In the genomic region with DNA sequence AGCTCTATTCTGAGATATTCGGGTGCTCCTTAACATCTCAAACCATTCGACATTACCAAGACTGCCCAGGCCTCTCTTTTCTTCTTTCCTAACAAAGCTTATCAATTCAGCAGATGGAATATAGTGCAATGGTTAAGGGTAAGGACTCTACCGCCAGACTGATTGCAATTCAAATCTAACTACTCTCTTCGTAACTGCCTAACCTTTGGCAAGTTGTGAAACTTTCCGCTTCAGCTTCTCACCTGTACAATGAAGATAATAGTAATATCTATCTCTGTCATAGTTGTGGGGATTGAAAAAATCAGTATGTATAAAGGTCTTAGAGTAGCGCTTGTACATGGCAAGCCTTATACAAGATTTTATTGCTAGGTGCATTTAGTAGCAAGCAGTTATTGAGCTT, we compare ENCODE assay signal across 8 cellular contexts. TPM values are rescaled to one million over a fixed set of nuclear protein-coding genes. Genes with fewer than 3 reads are reported as not detected.
DNase-seq lines count a peak whose midpoint lies in the region; ATAC-seq, FAIRE-seq and TF ChIP-seq lines count a peak whose summit lies in the region.

No MANE protein-coding gene starts in this region.

- H3K9me3 ChIP-seq in OCI-LY7 (ENCODE audit: low read length) (no peaks in the 10 kb centered on the region), esophagus squamous epithelium (no peaks in the 10 kb centered on the region)

- peak overlapping the region; percentile 91 for H3K4me2 ChIP-seq in OCI-LY7 (ENCODE audit: low read length)

- H3K36me3 ChIP-seq in OCI-LY7 (ENCODE audit: insufficient read depth, low read length) (peaks cover 17% of the 10 kb centered on the region; the same call in 1 of the 2 replicates), esophagus squamous epithelium (no peaks in the 10 kb centered on the region)

- no TSS peak for BruUV-seq in OCI-LY7 (replicated peaks; lab: Mats Ljungman, UMichigan)

- peaks cover 24% of the 10 kb centered on the region for H3K4me1 ChIP-seq in OCI-LY7 (ENCODE audit: insufficient read depth, low read length, poor library complexity, severe bottlenecking)
- H3K4me1 ChIP-seq in esophagus squamous epithelium: peaks cover 0 to 51% (median 20%) of the 10 kb centered on the region in 3 donors

- peak overlapping the region; percentile 56 for H3K27ac ChIP-seq in OCI-LY7 (ENCODE audit: low read depth, low read length, poor library complexity, severe bottlenecking)
- peak overlapping the region in 3 of 4 donors; percentile 91 to 97 (median 95) for H3K27ac ChIP-seq in esophagus squamous epithelium
- no peak overlapping the region for H3K27ac ChIP-seq in RWPE1

- DNase-seq in GM12892 (ENCODE audit: insufficient read length) (no peak), OCI-LY7 (ENCODE audit: low spot score) (peak; percentile 9), esophagus squamous epithelium (lab: John Stamatoyannopoulos, UW) (no peak), retina (peak; percentile 3), hypothalamus (lab: John Stamatoyannopoulos, UW) (no peak), RWPE1 (ENCODE audit: low spot score) (no peak)

- CTCF ChIA-PET in OCI-LY7 (lab: Charles Lee; ENCODE audit: unreplicated experiment) (interaction anchor here (1.3 kb wide), 1 partner anchor 125 kb away, joined by 4 read pairs; no protein-coding TSS in a partner anchor), RWPE1 (lab: Yijun Ruan, JAX) (no interaction called here)

- H3K9me2 ChIP-seq in OCI-LY7 (ENCODE audit: insufficient read depth, low read length): no peaks in the 10 kb centered on the region

- peak overlapping the region; percentile 94 for H2AFZ ChIP-seq in OCI-LY7 (ENCODE audit: low read length)

- TF ChIP-seq CTCF in OCI-LY7 (conservative IDR thresholded peaks at IDR 0.05; ENCODE audit: low read length) (no peak), esophagus squamous epithelium (IDR thresholded peaks at IDR 0.05) (no peak), RWPE1 (conservative IDR thresholded peaks at IDR 0.05; ENCODE audit: low read depth) (no peak)

- peaks cover 19% of the 10 kb centered on the region; the same call in 1 of the 2 replicates for H4K20me1 ChIP-seq in OCI-LY7 (ENCODE audit: insufficient read depth, low read length)

- TF ChIP-seq POLR2A in GM12892 (IDR thresholded peaks at IDR 0.05; ENCODE audit: low read depth, low read length) (no peak), esophagus squamous epithelium (IDR thresholded peaks at IDR 0.05) (no peak)

- peak overlapping the region; percentile 78 for H3K4me3 ChIP-seq in OCI-LY7 (ENCODE audit: low read depth, low read length, poor library complexity, severe bottlenecking)
- peak overlapping the region; percentile 71 to 92 (median 84) for H3K4me3 ChIP-seq in esophagus squamous epithelium

- no peaks in the 10 kb centered on the region for H3K27me3 ChIP-seq in esophagus squamous epithelium

- POLR2A ChIA-PET in OCI-LY7 (lab: Charles Lee) (interaction anchor here (0.6 to 3.2 kb wide), 11 partner anchors 9 to 1772 kb away, joined by 3 to 19 read pairs (median 4); no protein-coding TSS in a partner anchor), RWPE1 (lab: Yijun Ruan, JAX; ENCODE audit: low non-redundant PET) (no interaction called here)

- H3K79me2 ChIP-seq in OCI-LY7 (ENCODE audit: insufficient read depth, low read depth, low read length): peaks cover 71% of the 10 kb centered on the region

- ATAC-seq in HG03520 (IDR thresholded peaks at IDR 0.05; ENCODE audit: unreplicated experiment) (no peak), HG02981 (IDR thresholded peaks at IDR 0.05; ENCODE audit: unreplicated experiment) (no peak)

- 12 to 18% methylated on average over 6 of the region's 6 CpGs for WGBS in esophagus squamous epithelium, 2 donors

- intact Hi-C loops in OCI-LY7 (cut with micrococcal nuclease; ENCODE audit: unreplicated experiment): no loop called here
- intact Hi-C loops in esophagus squamous epithelium (cut with DNase I): no loop called here

- peak; percentile 21 for FAIRE-seq in GM12892 (lab: Jason Lieb, UNC)

RNA-seq across cellular contexts. Expression of gene UBA5, which starts 1.0 kb away (rescaled TPM):
- 35.5 TPM for polyA plus RNA-seq in GM12892 (2012; ENCODE audit: missing spikeins)
- 47.5 and 60.8 TPM in 2 replicates for total RNA-seq in OCI-LY7 (2014; rRNA removed; shearing (Covaris generic))
- total RNA-seq in OCI-LY7 (2022) (44.6 and 45.2 TPM in 2 replicates), esophagus squamous epithelium (10 to 100 TPM; 22.1 to 36.1 (median 31.7) TPM)

RNA-seq across cellular contexts. Expression of gene ACAD11, which starts 1.5 kb away (rescaled TPM):
- polyA plus RNA-seq in GM12892 (2012; ENCODE audit: missing spikeins): 20.9 TPM
- total RNA-seq in OCI-LY7 (2014; rRNA removed; shearing (Covaris generic)): 18.5 and 25.7 TPM in 2 replicates
- 21.7 and 23.5 TPM in 2 replicates for total RNA-seq in OCI-LY7 (2022)
- total RNA-seq in esophagus squamous epithelium: 10 to 100 TPM in 1 of 4 donors, 1 to 10 TPM in 3; 3.9 to 20.4 (median 7.0) TPM

Comparison
In these comparisons a context has a peak if more than half of its experiments do, and no peak if none do; other contexts are left out.
1. DNase-seq: peak in OCI-LY7 (single experiment) and retina (single experiment); none in GM12892 (single experiment), esophagus squamous epithelium (single experiment), hypothalamus (0 of 51) and RWPE1 (single experiment).